In the genomic region with DNA sequence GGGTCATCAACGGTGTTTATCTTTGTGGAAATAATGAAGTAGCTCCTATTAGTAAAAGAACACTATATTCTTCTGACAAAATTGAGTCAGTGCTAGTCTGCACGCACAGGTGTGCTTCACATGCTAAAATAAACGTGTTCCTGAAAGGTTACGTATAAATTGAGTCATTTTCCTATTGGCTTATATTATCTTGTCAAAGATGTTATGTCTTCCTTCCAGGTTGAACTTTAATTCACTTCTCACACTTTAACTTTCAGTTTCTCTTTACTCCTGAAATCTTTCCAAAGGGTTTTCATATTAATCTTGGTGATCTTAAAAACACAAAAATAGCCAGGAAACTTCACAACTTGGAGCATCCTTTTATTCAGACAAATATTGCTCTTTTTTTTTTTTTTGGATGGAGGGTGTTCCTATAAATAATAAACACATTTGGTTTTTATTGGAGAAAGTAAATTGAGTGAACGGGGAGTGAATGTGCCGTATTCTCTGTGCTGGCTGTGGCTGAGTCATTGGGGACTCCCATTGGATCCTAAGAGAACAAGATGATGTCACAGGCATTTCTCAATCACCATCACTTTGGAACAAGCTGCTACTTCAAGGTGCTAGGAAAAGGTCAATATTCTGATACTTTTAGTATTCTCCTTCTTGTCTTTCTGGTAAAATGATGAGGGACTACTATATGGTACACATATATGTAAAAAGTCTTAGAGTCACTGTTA, we compare ENCODE assay signal across 8 cellular contexts.
DNase-seq lines count a peak whose midpoint lies in the region; ATAC-seq, FAIRE-seq and TF ChIP-seq lines count a peak whose summit lies in the region.
"Had no signal": no experiment of that assay in that cellular context is flagged by ENCODE, and none has a peak within 500 bp of the region (broad histone marks: within the 10 kb centered on the region; RNA-seq: fewer than 3 reads in every experiment).

No MANE protein-coding gene starts in this region.

- no peaks in the 10 kb centered on the region for H3K27me3 ChIP-seq in upper lobe of left lung

- intact Hi-C loops in MCF 10A (cut with micrococcal nuclease): loop anchor here (5.0 kb wide), 1 partner anchor 151 kb away; a partner anchor contains a TSS

- no peaks in the 10 kb centered on the region for H3K36me3 ChIP-seq in upper lobe of left lung

- H3K36me3 Mint-ChIP-seq in MCF 10A (ENCODE audit: insufficient read depth, unreplicated experiment): no peaks in the 10 kb centered on the region

- peaks cover 9% of the 10 kb centered on the region for H3K9me3 Mint-ChIP-seq in MCF 10A (ENCODE audit: unreplicated experiment)

- no peak overlapping the region for H3K27ac ChIP-seq in upper lobe of left lung

- DNase-seq in M059J (ENCODE audit: low read depth) (peak; percentile 83), MCF 10A (ENCODE audit: unreplicated experiment) (peak; percentile 92), kidney glomerular epithelial cell (lab: John Stamatoyannopoulos, UW) (peak; percentile 81), upper lobe of left lung (peak in 1 of 2 donors; percentile 33), D721Med (ENCODE audit: insufficient read length, low spot score) (no peak), NCI-H1092 treated with DMSO at 0.1 percent for 48 hours (lab: John Stamatoyannopoulos, UW) (no peak)
- DNase-seq: activated CD8-positive, alpha-beta memory T cell treated with anti-CD3 and anti-CD28 coated beads, Interleukin-2, amount 50 U/mL, for 4 hours had no signal

- no peak for TF ChIP-seq POLR2A in upper lobe of left lung (IDR thresholded peaks at IDR 0.05)

- no peaks in the 10 kb centered on the region for H3K27me3 Mint-ChIP-seq in MCF 10A (ENCODE audit: insufficient read depth, unreplicated experiment)

- peak in 1 of 2 donors; percentile 84 for ATAC-seq in upper lobe of left lung (ENCODE audit: low FRiP score in 2 of 2)
- no peak for ATAC-seq in HG02973 (IDR thresholded peaks at IDR 0.05; ENCODE audit: unreplicated experiment)

- TF ChIP-seq CTCF in MCF 10A (IDR thresholded peaks at IDR 0.05; ENCODE audit: unreplicated experiment): no peak
- TF ChIP-seq CTCF in upper lobe of left lung (IDR thresholded peaks at IDR 0.05): no peak
- TF ChIP-seq CTCF in D721Med (IDR thresholded peaks at IDR 0.05; ENCODE audit: insufficient read depth, missing control alignments): no peak

- POLR2A ChIA-PET in MCF 10A (lab: Yijun Ruan, JAX): interaction anchor here (0.7 to 2.7 kb wide), 9 partner anchors 10 to 289 kb away, joined by 3 to 14 read pairs (median 3); a partner anchor contains a TSS

- FAIRE-seq in D721Med (lab: Jason Lieb, UNC): no peak

- no peaks in the 10 kb centered on the region for H3K9me3 ChIP-seq in upper lobe of left lung

- CTCF ChIA-PET in MCF 10A (lab: Yijun Ruan, JAX): no interaction called here

- peak overlapping the region; percentile 77 for H3K27ac Mint-ChIP-seq in MCF 10A (ENCODE audit: low read depth, unreplicated experiment)

- no TSS peak for BruUV-seq in MCF 10A (replicated peaks; lab: Mats Ljungman, UMichigan)

- WGBS in upper lobe of left lung, 2 donors: 53 to 65% methylated on average over 6 of the region's 6 CpGs

- peak in 1 of 4 donors; percentile 47 for TF ChIP-seq EP300 in upper lobe of left lung (IDR thresholded peaks at IDR 0.05)

- H3K4me1 ChIP-seq in upper lobe of left lung: peaks cover 0 to 8% (median 0%) of the 10 kb centered on the region in 4 donors

- H3K4me1 Mint-ChIP-seq in MCF 10A (ENCODE audit: insufficient read depth, unreplicated experiment): peaks cover 6% of the 10 kb centered on the region

- H3K4me3 ChIP-seq in upper lobe of left lung: peak overlapping the region in 3 of 4 donors; percentile 11 to 32 (median 23)

- H3K4me3 Mint-ChIP-seq in MCF 10A (ENCODE audit: unreplicated experiment): peak overlapping the region; percentile 70

Comparison
In these comparisons a context has a peak if more than half of its experiments do, and no peak if none do; other contexts are left out.
1. DNase-seq: peak in M059J (single experiment), MCF 10A (single experiment) and kidney glomerular epithelial cell (single experiment); none in D721Med (single experiment) and NCI-H1092 treated with DMSO at 0.1 percent for 48 hours (single experiment).